In the genomic region with DNA sequence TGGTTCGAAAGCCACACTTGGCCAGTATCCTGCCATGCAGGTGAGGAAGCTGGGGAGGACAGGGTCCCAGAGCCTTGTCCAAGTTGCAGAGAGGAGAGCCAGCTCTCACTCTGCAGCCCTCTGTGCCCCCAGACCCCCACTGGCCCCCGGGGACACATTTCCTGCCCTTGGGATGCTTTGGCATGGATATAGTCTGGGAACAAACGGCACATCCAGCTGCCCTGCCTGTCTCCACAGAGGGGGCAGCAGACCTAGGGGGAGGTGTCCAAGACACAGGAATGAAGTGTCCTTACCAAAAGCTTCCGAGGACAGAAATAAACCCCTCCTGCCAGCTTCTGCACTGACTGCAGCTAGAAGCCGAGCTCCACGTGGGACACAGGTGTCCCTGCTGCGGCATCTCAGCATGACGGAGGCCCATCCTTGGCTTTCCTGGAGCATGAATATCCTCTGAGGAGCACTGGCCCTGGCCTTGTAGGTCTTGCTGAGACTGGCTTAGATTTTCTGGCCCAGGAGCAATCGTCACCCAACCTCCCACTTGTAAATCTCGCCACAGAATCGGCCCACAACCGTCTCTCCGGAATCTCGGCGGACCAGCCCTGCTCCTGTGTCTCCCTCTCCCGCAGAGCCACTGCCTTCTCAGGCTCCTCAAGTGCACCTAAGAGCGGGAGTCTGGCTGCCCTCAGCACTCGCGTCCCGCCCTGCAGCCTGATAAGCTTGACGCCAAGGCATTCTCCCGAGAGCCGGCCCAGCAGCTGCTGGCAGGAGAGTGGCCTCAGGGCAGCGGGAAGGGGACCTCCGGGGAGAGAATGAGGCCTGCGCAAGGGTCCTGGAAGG, we compare ENCODE assay signal across 8 cellular contexts. TPM values are rescaled to one million over a fixed set of nuclear protein-coding genes. Genes with fewer than 3 reads are reported as not detected.
A peak's percentile ranks its signal among the peaks of the same experiment; 100 is the strongest.
DNase-seq lines count a peak whose midpoint lies in the region; ATAC-seq and TF ChIP-seq lines count a peak whose summit lies in the region.

No MANE protein-coding gene starts in this region.

- H3K9me3 ChIP-seq in DND-41 (ENCODE audit: insufficient read depth, low read length, severe bottlenecking): no peaks in the 10 kb centered on the region

- H3K27ac ChIP-seq in DND-41 (ENCODE audit: low read length) (peak overlapping the region; percentile 93), foreskin keratinocyte (peak overlapping the region; percentile 90)

- H3K9ac ChIP-seq in DND-41 (ENCODE audit: low read depth, low read length): peak overlapping the region; percentile 81

- H3K4me3 ChIP-seq in DND-41 (ENCODE audit: low read depth in 1 of 2, low read length in 2 of 2): peak overlapping the region; percentile 46 to 95

- H3K79me2 ChIP-seq in DND-41 (ENCODE audit: insufficient read depth, low read length): peaks cover 55% of the 10 kb centered on the region

- H3K4me2 ChIP-seq in DND-41 (ENCODE audit: insufficient read depth, low read length): peak overlapping the region; percentile 80

- H3K36me3 ChIP-seq in DND-41 (ENCODE audit: insufficient read depth, low read length): peaks cover 24% of the 10 kb centered on the region

- H4K20me1 ChIP-seq in DND-41 (ENCODE audit: insufficient read depth, low read length): peaks cover 55% of the 10 kb centered on the region

- peak; percentile 22 for ATAC-seq in DND-41 (ENCODE audit: insufficient read depth, low read depth)
- ATAC-seq in foreskin keratinocyte: no peak
- peak; percentile 6 for ATAC-seq in omental fat pad (ENCODE audit: low FRiP score)
- ATAC-seq in GM18498 (IDR thresholded peaks at IDR 0.05; ENCODE audit: unreplicated experiment): no peak

- H3K4me1 ChIP-seq in DND-41 (ENCODE audit: insufficient read depth, low read length): peaks cover 38% of the 10 kb centered on the region
- peaks cover 10% of the 10 kb centered on the region for H3K4me1 ChIP-seq in foreskin keratinocyte

- H3K27me3 ChIP-seq in DND-41 (ENCODE audit: insufficient read depth, low read length, poor library complexity) (no peaks in the 10 kb centered on the region), foreskin keratinocyte (no peaks in the 10 kb centered on the region)

- H2AFZ ChIP-seq in DND-41 (ENCODE audit: low read depth, low read length): peak overlapping the region; percentile 75

- TF ChIP-seq CTCF in DND-41 (IDR thresholded peaks at IDR 0.05; ENCODE audit: borderline replicate concordance, extremely low read depth, low read length, poor library complexity, severe bottlenecking) (no peak), foreskin keratinocyte (conservative IDR thresholded peaks at IDR 0.05) (no peak), omental fat pad (IDR thresholded peaks at IDR 0.05) (no peak)

- peak; percentile 45 for DNase-seq in DND-41
- DNase-seq in HT1080 (ENCODE audit: low read depth): peak; percentile 22
- peak; percentile 70 for DNase-seq in activated CD8-positive, alpha-beta memory T cell treated with anti-CD3 and anti-CD28 coated beads, Interleukin-2, amount 50 U/mL, for 48 hours
- peak; percentile 15 to 37 for DNase-seq in foreskin keratinocyte
- DNase-seq in omental fat pad (ENCODE audit: low spot score): no peak
- no peak for DNase-seq in mucosa of gallbladder (ENCODE audit: low spot score)
- DNase-seq in NCI-H1436 (lab: John Stamatoyannopoulos, UW): no peak

RNA-seq across cellular contexts. Expression of gene CAPN15, which starts 1.1 kb away (rescaled TPM):
- total RNA-seq in HT1080 (2014; rRNA removed; shearing (Covaris generic)): 92.4 and 122 TPM in 2 replicates
- 48.0 and 57.5 TPM in 2 replicates for polyA plus RNA-seq in HT1080 (2015; cell fraction: cytosol; rRNA removed)
- 91.0 and 97.1 TPM in 2 replicates for polyA plus RNA-seq in HT1080 (2015; cell fraction: nucleus; rRNA removed)
- total RNA-seq in foreskin keratinocyte: 46.9 and 47.1 TPM in 2 replicates
- 38.5 and 39.4 TPM in 2 replicates for polyA plus RNA-seq in foreskin keratinocyte
- total RNA-seq in omental fat pad: 10 to 100 TPM; 16.4 to 87.2 (median 22.0) TPM
- total RNA-seq in mucosa of gallbladder: 75.4 TPM

RNA-seq across cellular contexts. Expression of gene PRR35, which starts 33.8 kb away (rescaled TPM):
- total RNA-seq in HT1080 (2014; rRNA removed; shearing (Covaris generic)): 0.10 TPM in 1 of 2 replicates, not detected in the other
- polyA plus RNA-seq in HT1080 (2015; cell fraction: cytosol; rRNA removed): 0.07 TPM in 1 of 2 replicates, not detected in the other
- 0.07 and 0.13 TPM in 2 replicates for polyA plus RNA-seq in HT1080 (2015; cell fraction: nucleus; rRNA removed)
- total RNA-seq in foreskin keratinocyte (not detected in 2 replicates), omental fat pad (under 1 TPM in 1 of 4 donors, not detected in 3; 0.19 TPM), mucosa of gallbladder (not detected)
- polyA plus RNA-seq in foreskin keratinocyte: not detected in 2 replicates

RNA-seq across cellular contexts. Expression of gene NHLRC4, which starts 40.4 kb away (rescaled TPM):
- total RNA-seq in HT1080 (2014; rRNA removed; shearing (Covaris generic)): 0.07 and 1.1 TPM in 2 replicates
- polyA plus RNA-seq in HT1080 (2015; cell fraction: cytosol; rRNA removed): 0.36 and 0.74 TPM in 2 replicates
- polyA plus RNA-seq in HT1080 (2015; cell fraction: nucleus; rRNA removed): 1.5 and 2.2 TPM in 2 replicates
- total RNA-seq in foreskin keratinocyte (0.18 and 0.41 TPM in 2 replicates), omental fat pad (1 to 10 TPM in 3 of 4 donors, under 1 TPM in 1; 0.24 to 5.5 (median 1.2) TPM), mucosa of gallbladder (1.2 TPM)
- 0.10 and 0.20 TPM in 2 replicates for polyA plus RNA-seq in foreskin keratinocyte

RNA-seq across cellular contexts. Expression of gene PIGQ, which starts 43.4 kb away (rescaled TPM):
- 38.2 and 53.0 TPM in 2 replicates for total RNA-seq in HT1080 (2014; rRNA removed; shearing (Covaris generic))
- polyA plus RNA-seq in HT1080 (2015; cell fraction: cytosol; rRNA removed): 30.1 and 37.3 TPM in 2 replicates
- polyA plus RNA-seq in HT1080 (2015; cell fraction: nucleus; rRNA removed): 68.4 and 71.1 TPM in 2 replicates
- total RNA-seq in foreskin keratinocyte (29.3 and 40.7 TPM in 2 replicates), omental fat pad (10 to 100 TPM; 22.0 to 25.1 (median 23.8) TPM), mucosa of gallbladder (117 TPM)
- 31.4 and 37.2 TPM in 2 replicates for polyA plus RNA-seq in foreskin keratinocyte

Comparison
In these comparisons a context has a peak if more than half of its experiments do, and no peak if none do; other contexts are left out.
1. ATAC-seq: peak in DND-41 (single experiment) and omental fat pad (single experiment); none in foreskin keratinocyte (single experiment) and GM18498 (single experiment).
2. DNase-seq: peak in DND-41 (single experiment), HT1080 (single experiment), activated CD8-positive, alpha-beta memory T cell treated with anti-CD3 and anti-CD28 coated beads, Interleukin-2, amount 50 U/mL, for 48 hours (single experiment) and foreskin keratinocyte (2 of 2); none in omental fat pad (single experiment), mucosa of gallbladder (single experiment) and NCI-H1436 (single experiment).